ENCODE assay signal across 28 cellular contexts in the genomic region with DNA sequence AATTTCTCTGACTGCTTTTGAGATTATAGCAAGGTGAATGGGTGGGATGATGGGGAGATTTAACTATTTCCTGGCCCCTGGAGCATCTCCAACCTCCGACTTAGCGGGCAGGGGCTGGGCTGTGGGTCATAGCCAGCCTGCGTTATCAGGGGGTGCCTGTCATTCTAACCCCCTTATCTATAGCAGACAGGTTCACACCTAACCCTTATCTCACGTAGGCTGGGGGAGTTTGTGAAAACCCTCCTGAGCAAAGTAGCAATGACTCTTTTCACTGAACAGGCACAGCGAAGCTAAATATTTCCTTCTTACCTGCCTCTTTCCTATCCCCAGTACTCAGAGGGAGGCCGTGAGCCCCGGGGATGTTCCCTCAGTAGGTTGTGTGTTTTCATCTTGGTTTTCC.
"Had no signal": no experiment of that assay in that cellular context is flagged by ENCODE, and none has a peak within 500 bp of the region (broad histone marks: within the 10 kb centered on the region; RNA-seq: fewer than 3 reads in every experiment).

No MANE protein-coding gene starts in this region.

- H3K27me3 ChIP-seq: suprapubic skin, testis, thyroid gland, tibial artery, tibial nerve, upper lobe of right lung, uterus, vagina had no signal

- H3K4me3 ChIP-seq: stomach, suprapubic skin, testis, thoracic aorta, thyroid gland, tibial artery, tibial nerve, transverse colon, upper lobe of right lung, uterus, vagina had no signal

- DNase-seq: stimulated activated CD4-positive, alpha-beta T cell treated with anti-CD3 and anti-CD28 coated beads, Interleukin-2, amount 100 ng/mL, for 48 hours; stimulated activated CD4-positive, alpha-beta T cell treated with anti-CD3 and anti-CD28 coated beads, Interleukin-4, amount 100 ng/mL, for 1 hour; stimulated activated CD4-positive, alpha-beta T cell treated with anti-CD3 and anti-CD28 coated beads, Interleukin-4, amount 100 ng/mL, for 24 hours; stimulated activated CD4-positive, alpha-beta T cell treated with anti-CD3 and anti-CD28 coated beads, Interleukin-4, amount 100 ng/mL, for 4 hours; stimulated activated CD8-positive, alpha-beta memory T cell treated with anti-CD3 and anti-CD28 coated beads, Interleukin-4, amount 100 ng/mL, for 48 hours; stimulated activated naive B cell treated with anti-CD40 and anti-IgM and Interleukin-4, amounts not matched to agents 10 μg/mL and 1 μg/mL and 100 μg/mL, for 72 hours; stimulated activated naive CD4-positive, alpha-beta T cell; stimulated activated naive CD4-positive, alpha-beta T cell treated with Interleukin-2 at 50 U/mL for 16 hours; stimulated activated naive CD8-positive, alpha-beta T cell treated with anti-CD3 and anti-CD28 coated beads, Interleukin-15, amount 100 ng/mL, for 72 hours; stimulated activated naive CD8-positive, alpha-beta T cell treated with anti-CD3 and anti-CD28 coated beads, Interleukin-15, Interleukin-2, amounts not matched to agents 100 U/mL and 50 U/mL, for 24 hours; stomach; substantia nigra; testis; thyroid gland; tibial artery; transverse colon; trophoblast cell; upper lobe of right lung; uterus had no signal

- H3K4me1 ChIP-seq: stomach, suprapubic skin, testis, thyroid gland, tibial nerve, transverse colon, upper lobe of right lung, uterus, vagina had no signal

- FAIRE-seq: urothelium cell line had no signal

- H3K27ac ChIP-seq: stomach, suprapubic skin, testis, thoracic aorta, thyroid gland, tibial artery, tibial nerve, transverse colon, upper lobe of right lung, uterus, vagina had no signal

- H3K4me3 Mint-ChIP-seq: stimulated activated effector memory CD8-positive, alpha-beta T cell treated with anti-CD3 and anti-CD28 coated beads, Interleukin-12 subunit alpha, Interleukin-12 subunit beta, amount 100 ng/mL, for 72 hours; stimulated activated memory B cell treated with anti-CD40 and anti-IgM and Interleukin-4, amounts not matched to agents 10 μg/mL and 1 μg/mL and 100 μg/mL, for 72 hours; stimulated activated naive B cell treated with anti-CD40 and anti-IgM and Interleukin-4, amounts not matched to agents 10 μg/mL and 1 μg/mL and 100 μg/mL, for 72 hours; stimulated activated naive CD8-positive, alpha-beta T cell treated with anti-CD3 and anti-CD28 coated beads, Interleukin-15, amount 100 ng/mL, for 72 hours; stimulated activated naive CD8-positive, alpha-beta T cell treated with anti-CD3 and anti-CD28 coated beads, Interleukin-15, Interleukin-2, amounts not matched to agents 100 ng/mL and 50 ng/mL, for 24 hours had no signal

- H3K36me3 ChIP-seq: stomach, suprapubic skin, thoracic aorta, thyroid gland, tibial artery, tibial nerve, transverse colon, upper lobe of right lung, uterus, vagina had no signal

- H3K36me3 Mint-ChIP-seq: stimulated activated effector memory CD8-positive, alpha-beta T cell treated with anti-CD3 and anti-CD28 coated beads, Interleukin-12 subunit alpha, Interleukin-12 subunit beta, amount 100 ng/mL, for 72 hours; stimulated activated memory B cell treated with anti-CD40 and anti-IgM and Interleukin-4, amounts not matched to agents 10 μg/mL and 1 μg/mL and 100 μg/mL, for 72 hours; stimulated activated naive B cell treated with anti-CD40 and anti-IgM and Interleukin-4, amounts not matched to agents 10 μg/mL and 1 μg/mL and 100 μg/mL, for 72 hours; type B pancreatic cell had no signal

- H3K9me3 ChIP-seq: stomach, suprapubic skin, testis, thoracic aorta, thyroid gland, tibial artery, tibial nerve, transverse colon, upper lobe of right lung, uterus, vagina had no signal

- H3K4me1 Mint-ChIP-seq: stimulated activated effector memory CD8-positive, alpha-beta T cell treated with anti-CD3 and anti-CD28 coated beads, Interleukin-12 subunit alpha, Interleukin-12 subunit beta, amount 100 ng/mL, for 72 hours; stimulated activated memory B cell treated with anti-CD40 and anti-IgM and Interleukin-4, amounts not matched to agents 10 μg/mL and 1 μg/mL and 100 μg/mL, for 72 hours; stimulated activated naive B cell treated with anti-CD40 and anti-IgM and Interleukin-4, amounts not matched to agents 10 μg/mL and 1 μg/mL and 100 μg/mL, for 72 hours; stimulated activated naive CD8-positive, alpha-beta T cell treated with anti-CD3 and anti-CD28 coated beads, Interleukin-15, amount 100 ng/mL, for 72 hours had no signal

- H3K27me3 Mint-ChIP-seq: type B pancreatic cell had no signal

- ATAC-seq: stimulated activated effector memory CD8-positive, alpha-beta T cell treated with anti-CD3 and anti-CD28 coated beads, Interleukin-12 subunit alpha, Interleukin-12 subunit beta, amount 100 ng/mL, for 72 hours; stimulated activated memory B cell treated with anti-CD40 and anti-IgM and Interleukin-4, amounts not matched to agents 10 μg/mL and 1 μg/mL and 100 μg/mL, for 72 hours; stimulated activated naive B cell treated with anti-CD40 and anti-IgM and Interleukin-4, amounts not matched to agents 10 μg/mL and 1 μg/mL and 100 μg/mL, for 72 hours; stimulated activated naive CD8-positive, alpha-beta T cell treated with anti-CD3 and anti-CD28 coated beads, Interleukin-15, amount 100 ng/mL, for 72 hours; stimulated activated naive CD8-positive, alpha-beta T cell treated with anti-CD3 and anti-CD28 coated beads, Interleukin-15, Interleukin-2, amounts not matched to agents 100 U/mL and 50 U/mL, for 24 hours; upper lobe of right lung had no signal

- H3K27ac Mint-ChIP-seq: stimulated activated effector memory CD8-positive, alpha-beta T cell treated with anti-CD3 and anti-CD28 coated beads, Interleukin-12 subunit alpha, Interleukin-12 subunit beta, amount 100 ng/mL, for 72 hours; stimulated activated memory B cell treated with anti-CD40 and anti-IgM and Interleukin-4, amounts not matched to agents 10 μg/mL and 1 μg/mL and 100 μg/mL, for 72 hours; stimulated activated naive B cell treated with anti-CD40 and anti-IgM and Interleukin-4, amounts not matched to agents 10 μg/mL and 1 μg/mL and 100 μg/mL, for 72 hours; stimulated activated naive CD8-positive, alpha-beta T cell treated with anti-CD3 and anti-CD28 coated beads, Interleukin-15, amount 100 ng/mL, for 72 hours; stimulated activated naive CD8-positive, alpha-beta T cell treated with anti-CD3 and anti-CD28 coated beads, Interleukin-15, Interleukin-2, amounts not matched to agents 100 ng/mL and 50 ng/mL, for 24 hours had no signal
